ENCODE assay signal across 8 cellular contexts in the genomic region with DNA sequence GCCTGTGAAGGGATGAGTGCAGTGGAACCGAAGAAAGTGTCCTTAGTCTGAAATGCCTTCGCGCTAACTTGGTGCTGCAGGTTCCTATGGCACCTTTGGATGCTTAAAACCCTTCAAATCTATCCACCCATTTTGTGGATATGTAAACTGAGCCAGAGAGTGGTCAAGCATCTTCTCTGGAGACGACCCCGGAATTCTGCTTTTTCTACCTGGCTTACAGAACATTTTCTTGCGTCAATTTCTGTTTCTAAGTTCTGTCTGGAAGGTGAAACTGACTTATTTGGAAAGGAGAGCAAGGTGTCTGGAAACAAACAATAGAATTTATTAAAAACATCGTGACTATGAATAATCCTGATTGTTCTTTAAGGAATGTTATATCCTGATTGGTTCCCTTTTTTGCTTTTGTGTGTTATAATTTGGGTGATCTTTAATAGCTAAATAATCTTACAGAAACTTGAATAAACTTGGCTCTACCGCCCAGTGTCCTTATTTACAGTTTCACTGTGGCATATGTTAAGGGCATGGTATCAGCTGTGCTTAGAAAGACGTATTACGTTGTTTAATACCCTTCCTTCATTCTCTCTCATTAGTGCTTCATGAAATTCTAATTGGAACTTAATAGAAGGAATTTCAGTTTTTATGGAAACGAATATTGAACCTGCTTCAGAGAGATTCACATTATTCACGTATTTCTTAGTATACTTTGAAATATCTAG. TPM values are rescaled to one million over a fixed set of nuclear protein-coding genes. Genes with fewer than 3 reads are reported as not detected.
DNase-seq lines count a peak whose midpoint lies in the region; ATAC-seq and TF ChIP-seq lines count a peak whose summit lies in the region.
"Not testable (repeated sequence)": the region's sequence is repeated elsewhere in the genome, so short reads cannot be mapped to it uniquely, and the experiment has no call there.

No MANE protein-coding gene starts in this region.

- not testable (repeated sequence) for H3K9me3 Mint-ChIP-seq in GM23338; activated CD4-positive, alpha-beta memory T cell treated with anti-CD3 and anti-CD28 coated beads for 36 hours

- not testable (repeated sequence) for H3K9me2 ChIP-seq in GM23338 (ENCODE audit: insufficient read depth)

- not testable (repeated sequence) for H3K4me1 Mint-ChIP-seq in GM23338
- H3K4me1 Mint-ChIP-seq in activated CD4-positive, alpha-beta memory T cell treated with anti-CD3 and anti-CD28 coated beads for 36 hours (ENCODE audit: low read depth), result peaks cover 21% of the 10 kb centered on the region

- peak overlapping the region; percentile 91 for H3K4me2 ChIP-seq in GM23338

- intact Hi-C loops in activated CD4-positive, alpha-beta memory T cell treated with anti-CD3 and anti-CD28 coated beads for 36 hours (cut with micrococcal nuclease), result not testable (repeated sequence)

- H3K36me3 ChIP-seq in GM23338 (ENCODE audit: insufficient read depth); cardiac muscle cell: not testable (repeated sequence)

- H3K27me3 Mint-ChIP-seq in GM23338 (ENCODE audit: insufficient read depth, low read depth, poor library complexity); activated CD4-positive, alpha-beta memory T cell treated with anti-CD3 and anti-CD28 coated beads for 36 hours: not testable (repeated sequence)

- not testable (repeated sequence) for ATAC-seq in GM23338

- H3K36me3 Mint-ChIP-seq in GM23338 (ENCODE audit: low read depth), result peaks cover 40% of the 10 kb centered on the region
- peaks cover 24% of the 10 kb centered on the region for H3K36me3 Mint-ChIP-seq in activated CD4-positive, alpha-beta memory T cell treated with anti-CD3 and anti-CD28 coated beads for 36 hours

- not testable (repeated sequence) for H3K9me3 ChIP-seq in AG04450 (ENCODE audit: control insufficient read depth, insufficient read depth, low read length); cardiac muscle cell (ENCODE audit: low read depth)

- H3K4me3 ChIP-seq in AG04450 (ENCODE audit: low read depth, low read length), result peak overlapping the region; percentile 64
- H3K4me3 ChIP-seq in GM23338, result peak overlapping the region; percentile 72
- peak overlapping the region; percentile 33 to 50 for H3K4me3 ChIP-seq in cardiac fibroblast (replicated peaks in 1 of 2; ENCODE audit: low read depth in 2 of 2, low read length in 2 of 2)
- H3K4me3 ChIP-seq in cardiac muscle cell, result peak overlapping the region; percentile 34
- H3K4me3 ChIP-seq in skin epidermis, result peak overlapping the region in 5 of 7 experiments; percentile 15 to 36 (median 25)

- H3K27me3 ChIP-seq in AG04450 (ENCODE audit: control insufficient read depth, insufficient read depth, low read length); GM23338 (ENCODE audit: insufficient read depth); cardiac muscle cell: not testable (repeated sequence)

- DNase-seq in AG04450 (ENCODE audit: low read depth, low spot score); GM23338 (ENCODE audit: low spot score); activated CD4-positive, alpha-beta memory T cell treated with anti-CD3 and anti-CD28 coated beads for 36 hours; cardiac fibroblast (ENCODE audit: low read depth in 2 of 2); cardiac muscle cell (ENCODE audit: low read depth in 1 of 2, low spot score in 1 of 2): not testable (repeated sequence)
- DNase-seq in NCI-H82 (lab: John Stamatoyannopoulos, UW) (peak; percentile 15), myocyte (ENCODE audit: low read depth) (peak; percentile 2)

- TF ChIP-seq CTCF in AG04450 (IDR thresholded peaks at IDR 0.05; ENCODE audit: low read depth, low read length); GM23338 (conservative IDR thresholded peaks at IDR 0.05; ENCODE audit: low read depth in 2 of 2); cardiac fibroblast (IDR thresholded peaks at IDR 0.05; ENCODE audit: low read depth, low read length); cardiac muscle cell (IDR thresholded peaks at IDR 0.05; ENCODE audit: low read depth, low read length): not testable (repeated sequence)

- not testable (repeated sequence) for H2AFZ ChIP-seq in GM23338

- H3K4me1 ChIP-seq in GM23338 (ENCODE audit: insufficient read depth); cardiac muscle cell (ENCODE audit: low read depth): not testable (repeated sequence)

- POLR2A ChIA-PET in AG04450 (lab: Yijun Ruan, JAX), result interaction anchor here (0.6 kb wide), 1 partner anchor 54 kb away, joined by 3 read pairs; no protein-coding TSS in a partner anchor
- POLR2A ChIA-PET in activated CD4-positive, alpha-beta memory T cell treated with anti-CD3 and anti-CD28 coated beads for 36 hours (lab: Charles Lee), result interaction anchor here (1.1 to 1.7 kb wide), 2 partner anchors 11 to 37 kb away, joined by 3 to 11 read pairs; a partner anchor contains a TSS

- peaks cover 57% of the 10 kb centered on the region for H3K79me2 ChIP-seq in GM23338 (replicated peaks; ENCODE audit: insufficient read depth)

- not testable (repeated sequence) for H3K27ac ChIP-seq in AG04450 (ENCODE audit: low read depth, low read length); GM23338 (ENCODE audit: low read depth); cardiac muscle cell
- H3K27ac ChIP-seq in skin epidermis, result peak overlapping the region in 2 of 21 experiments; percentile 14 to 52

- peak overlapping the region; percentile 84 for H3K4me3 Mint-ChIP-seq in GM23338
- H3K4me3 Mint-ChIP-seq in activated CD4-positive, alpha-beta memory T cell treated with anti-CD3 and anti-CD28 coated beads for 36 hours, result peak overlapping the region; percentile 82

- H3F3A ChIP-seq in GM23338 (replicated peaks; ENCODE audit: low read depth), result not testable (repeated sequence)

- peaks cover 24% of the 10 kb centered on the region for H4K20me1 ChIP-seq in GM23338 (replicated peaks; ENCODE audit: insufficient read depth)

- CTCF ChIA-PET in AG04450 (lab: Charles Lee); activated CD4-positive, alpha-beta memory T cell treated with anti-CD3 and anti-CD28 coated beads for 36 hours (lab: Charles Lee): not testable (repeated sequence)

- not testable (repeated sequence) for H3K27ac Mint-ChIP-seq in GM23338
- peak overlapping the region; percentile 38 for H3K27ac Mint-ChIP-seq in activated CD4-positive, alpha-beta memory T cell treated with anti-CD3 and anti-CD28 coated beads for 36 hours

RNA-seq across cellular contexts. Expression of a gene that starts 1.3 kb away (rescaled TPM):
- polyA plus RNA-seq in AG04450 (2011; rRNA removed), result 16.4 and 24.1 TPM in 2 replicates
- 6.7 and 14.0 TPM in 2 replicates for polyA minus RNA-seq in AG04450 (2011; rRNA and poly(A)+ RNA removed)
- total RNA-seq in GM23338 (2014; rRNA removed; shearing (Covaris generic)), result 39.8 and 44.4 TPM in 2 replicates
- 20.2 and 22.3 TPM in 2 replicates for polyA plus RNA-seq in GM23338 (2016; fragmentation: Nextera tagmentation; extraction: Ambion mirVana)
- total RNA-seq in activated CD4-positive, alpha-beta memory T cell treated with anti-CD3 and anti-CD28 coated beads for 36 hours, result 10 to 100 TPM; 59.5 to 65.5 TPM
- total RNA-seq in cardiac muscle cell, result 6.5 and 11.8 TPM in 2 replicates
- 16.7 and 22.6 TPM in 2 replicates for polyA plus RNA-seq in cardiac muscle cell
- total RNA-seq in myocyte, result 11.8 and 12.2 TPM in 2 replicates
- polyA plus RNA-seq in myocyte (2012), result 7.3 TPM

RNA-seq across cellular contexts. Expression of a gene that starts 36.6 kb away (rescaled TPM):
- polyA plus RNA-seq in AG04450 (2011; rRNA removed), result 33.3 and 44.4 TPM in 2 replicates
- 9.4 and 15.0 TPM in 2 replicates for polyA minus RNA-seq in AG04450 (2011; rRNA and poly(A)+ RNA removed)
- 50.8 and 72.7 TPM in 2 replicates for total RNA-seq in GM23338 (2014; rRNA removed; shearing (Covaris generic))
- 88.6 and 111 TPM in 2 replicates for polyA plus RNA-seq in GM23338 (2016; fragmentation: Nextera tagmentation; extraction: Ambion mirVana)
- total RNA-seq in activated CD4-positive, alpha-beta memory T cell treated with anti-CD3 and anti-CD28 coated beads for 36 hours, result 100 to 1,000 TPM in 1 of 2 experiments, 10 to 100 TPM in 1; 99.4 to 109 TPM
- total RNA-seq in cardiac muscle cell, result 22.4 and 35.0 TPM in 2 replicates
- polyA plus RNA-seq in cardiac muscle cell, result 55.7 and 72.6 TPM in 2 replicates
- total RNA-seq in myocyte, result 36.1 and 41.3 TPM in 2 replicates
- polyA plus RNA-seq in myocyte (2012), result 32.5 TPM
